Comparison of ENCODE assay signal across 24 cellular contexts in genomic region chr6:42366011-42366705, GRCh38.
A peak's percentile ranks its signal among the peaks of the same experiment; 100 is the strongest.
DNase-seq lines count a peak whose midpoint lies in the region; ATAC-seq, FAIRE-seq and TF ChIP-seq lines count a peak whose summit lies in the region.
"Had no signal": no experiment of that assay in that cellular context is flagged by ENCODE, and none has a peak within 500 bp of the region (broad histone marks: within the 10 kb centered on the region; RNA-seq: fewer than 3 reads in every experiment).

No MANE protein-coding gene starts in this region.

- H3K9me2 ChIP-seq in Karpas-422 (replicated peaks; ENCODE audit: insufficient read depth, low read length) = no peaks in the 10 kb centered on the region

- 76% methylated on average over 5 of the region's 5 CpGs for WGBS in GM12878 (ENCODE audit: insufficient coverage, insufficient replicate concordance, low lambda C conversion rate, missing lambda C conversion rate)
- WGBS in spleen, 5 donors = 74 to 87% (median 79%) methylated on average over 5 of the region's 5 CpGs

- intact Hi-C loops in activated CD4-positive, alpha-beta T cell treated with anti-CD3 and anti-CD28 coated beads for 36 hours (cut with DNase I, micrococcal nuclease) = no loop called here
- intact Hi-C loops in GM12878 (cut with micrococcal nuclease; ENCODE audit: unreplicated experiment) (loop anchor here (5.0 kb wide), 1 partner anchor 86 kb away; the partner anchor contains the start of gene TRERF1), spleen (cut with DNase I; ENCODE audit: low total_unique reads) (no loop called here)

- POLR2A ChIA-PET in activated CD4-positive, alpha-beta T cell treated with anti-CD3 and anti-CD28 coated beads for 36 hours (lab: Charles Lee) = interaction anchor here (0.9 to 2.5 kb wide), 2 partner anchors 24 to 73 kb away, joined by 3 to 10 read pairs; no protein-coding TSS in a partner anchor
- POLR2A ChIA-PET in GM12878 (lab: Charles Lee) = interaction anchor here (0.6 to 2.8 kb wide), 6 partner anchors 16 to 185 kb away, joined by 3 to 12 read pairs (median 4); no protein-coding TSS in a partner anchor

- no peak for TF ChIP-seq EP300 in GM12878 (IDR thresholded peaks at IDR 0.05; ENCODE audit: borderline replicate concordance in 1 of 2, control insufficient read depth in 1 of 2, low read depth in 2 of 2, low read length in 2 of 2)

- in situ Hi-C loops in GM12878 (cut with MboI) = no loop called here

- no peak for ATAC-seq in activated CD4-positive, alpha-beta T cell treated with anti-CD3 and anti-CD28 coated beads for 36 hours
- ATAC-seq in GM12878 (no peak), GM21381 (IDR thresholded peaks at IDR 0.05; ENCODE audit: unreplicated experiment) (no peak)
- ATAC-seq: A549, HCT116, Right ventricle myocardium inferior had no signal

- H3K36me3 ChIP-seq in Karpas-422 (ENCODE audit: insufficient read depth, low read length) (peaks cover 28% of the 10 kb centered on the region), GM12878 (ENCODE audit: control insufficient read depth in 2 of 2, insufficient read depth in 2 of 2, low read length in 1 of 2) (no peaks in the 10 kb centered on the region), spleen (peaks cover 0 to 17% (median 0%) of the 10 kb centered on the region in 6 donors)
- H3K36me3 ChIP-seq: brain microvascular endothelial cell, ovary had no signal

- no peaks in the 10 kb centered on the region for H4K20me1 ChIP-seq in Karpas-422 (ENCODE audit: insufficient read depth, low read depth, low read length)
- no peaks in the 10 kb centered on the region for H4K20me1 ChIP-seq in GM12878 (ENCODE audit: control insufficient read depth, insufficient read depth)

- FAIRE-seq in GM12878 (lab: Jason Lieb, UNC) = no peak
- FAIRE-seq: A549, G401.6 had no signal

- H3K4me3 Mint-ChIP-seq in activated CD4-positive, alpha-beta T cell treated with anti-CD3 and anti-CD28 coated beads for 36 hours = no peak overlapping the region
- H3K4me3 Mint-ChIP-seq: mesothelial cell of epicardium had no signal

- H2AFZ ChIP-seq in Karpas-422 (ENCODE audit: low read length) (no peak overlapping the region), GM12878 (ENCODE audit: control insufficient read depth, low read depth, low read length) (no peak overlapping the region)

- H3K27me3 Mint-ChIP-seq in activated CD4-positive, alpha-beta T cell treated with anti-CD3 and anti-CD28 coated beads for 36 hours = no peaks in the 10 kb centered on the region

- H3K4me3 ChIP-seq in Karpas-422 (ENCODE audit: low read length) = no peak overlapping the region
- peak overlapping the region; percentile 35; the same call in 1 of the 2 replicates for H3K4me3 ChIP-seq in GM12878
- peak overlapping the region in 1 of 8 donors; percentile 55 for H3K4me3 ChIP-seq in spleen
- H3K4me3 ChIP-seq: A549, ovary, tibial nerve had no signal

- H3K79me2 ChIP-seq in Karpas-422 (ENCODE audit: low read length) (peaks cover 100% of the 10 kb centered on the region), GM12878 (ENCODE audit: control insufficient read depth, insufficient read depth, low read length) (peaks cover 14% of the 10 kb centered on the region)

- DNase-seq in activated CD4-positive, alpha-beta T cell treated with anti-CD3 and anti-CD28 coated beads for 36 hours = no peak
- DNase-seq in activated CD4-positive, alpha-beta T cell treated with anti-CD3 and anti-CD28 coated beads, Interleukin-2, amount 50 U/mL, for 48 hours = no peak
- DNase-seq in Karpas-422 = no peak
- DNase-seq in GM12878 (ENCODE audit: low read depth, low spot score) = no peak
- no peak for DNase-seq in spleen
- DNase-seq in medulla oblongata (ENCODE audit: extremely low spot score) = no peak
- DNase-seq in NCI-H69 (lab: John Stamatoyannopoulos, UW) = no peak
- DNase-seq: brain microvascular endothelial cell; Calu3; dorsolateral prefrontal cortex; head of caudate nucleus; islet precursor cell; MV-4-11; ovary; stimulated activated CD4-positive, alpha-beta T cell treated with anti-CD3 and anti-CD28 coated beads, Interleukin-4, amount 100 ng/mL, for 1 hour; stimulated activated CD8-positive, alpha-beta memory T cell treated with anti-CD3 and anti-CD28 coated beads, Interleukin-4, amount 100 ng/mL, for 48 hours; T1000 had no signal

- peak overlapping the region; percentile 77 for H3K27ac Mint-ChIP-seq in activated CD4-positive, alpha-beta T cell treated with anti-CD3 and anti-CD28 coated beads for 36 hours
- H3K27ac Mint-ChIP-seq: mesothelial cell of epicardium had no signal

- peaks cover 66% of the 10 kb centered on the region for H3K4me1 Mint-ChIP-seq in activated CD4-positive, alpha-beta T cell treated with anti-CD3 and anti-CD28 coated beads for 36 hours

- H3K4me1 ChIP-seq in Karpas-422 (ENCODE audit: low read length) (peaks cover 46% of the 10 kb centered on the region), GM12878 (ENCODE audit: control insufficient read depth, insufficient read depth, low read length) (peaks cover 52% of the 10 kb centered on the region), spleen (peaks cover 18 to 79% (median 60%) of the 10 kb centered on the region in 6 donors)

- TF ChIP-seq CTCF in GM12878 (IDR thresholded peaks at IDR 0.05 in 2 of 3, conservative IDR thresholded peaks at IDR 0.05 in 1 of 3; ENCODE audit: control insufficient read depth in 2 of 3, extremely low read depth in 1 of 3, insufficient read depth in 1 of 3, low read depth in 3 of 3, low read length in 3 of 3) = no peak
- no peak for TF ChIP-seq CTCF in spleen (IDR thresholded peaks at IDR 0.05 in 8 of 11, conservative IDR thresholded peaks at IDR 0.05 in 3 of 11)

- no peak for TF ChIP-seq POLR2A in GM12878 (IDR thresholded peaks at IDR 0.05; ENCODE audit: low read depth, low read length)
- no peak for TF ChIP-seq POLR2A in spleen (IDR thresholded peaks at IDR 0.05)

- no peaks in the 10 kb centered on the region for H3K27me3 ChIP-seq in Karpas-422 (ENCODE audit: low read length)
- H3K27me3 ChIP-seq in GM12878 (replicated peaks in 1 of 2; ENCODE audit: control insufficient read depth in 2 of 2, insufficient read depth in 2 of 2, low read length in 1 of 2) = no peaks in the 10 kb centered on the region
- no peaks in the 10 kb centered on the region for H3K27me3 ChIP-seq in spleen (replicated peaks in 1 of 7)
- H3K27me3 ChIP-seq: brain microvascular endothelial cell, dorsolateral prefrontal cortex, ovary, tibial nerve had no signal

- H3K9ac ChIP-seq in Karpas-422 (ENCODE audit: low read length) = peak overlapping the region; percentile 57; the same call in 1 of the 2 replicates
- peak overlapping the region; percentile 30; the same call in 1 of the 2 replicates for H3K9ac ChIP-seq in GM12878 (ENCODE audit: control insufficient read depth, insufficient read depth, low read length)

- CTCF ChIA-PET in activated CD4-positive, alpha-beta T cell treated with anti-CD3 and anti-CD28 coated beads for 36 hours (lab: Charles Lee) = interaction anchor here (0.6 to 2.4 kb wide), 7 partner anchors 15 to 245 kb away, joined by 3 to 9 read pairs (median 4); partner anchors contain the start of gene UBR2
- CTCF ChIA-PET in GM12878 (lab: Yijun Ruan, JAX) = interaction anchor here (1.0 to 3.2 kb wide), 7 partner anchors 33 to 181 kb away, joined by 3 to 20 read pairs (median 3); no protein-coding TSS in a partner anchor

- no peak for TF ChIP-seq RAD21 in GM12878 (IDR thresholded peaks at IDR 0.05; ENCODE audit: insufficient read depth, low read depth, low read length)

- RAD21 ChIA-PET in GM12878 (lab: Charles Lee; ENCODE audit: unreplicated experiment) = interaction anchor here (1.0 to 5.1 kb wide), 11 partner anchors 12 to 181 kb away, joined by 3 to 54 read pairs (median 6); partner anchors contain the start of gene TRERF1

- no peaks in the 10 kb centered on the region for H3K9me3 ChIP-seq in Karpas-422 (ENCODE audit: low read length)
- no peaks in the 10 kb centered on the region; the same call in 2 of the 3 replicates for H3K9me3 ChIP-seq in GM12878 (replicated peaks; ENCODE audit: control insufficient read depth, insufficient read depth, low read length)
- H3K9me3 ChIP-seq in spleen = no peaks in the 10 kb centered on the region
- H3K9me3 ChIP-seq: A549, ovary, tibial nerve had no signal

- H3K27ac ChIP-seq in Karpas-422 (ENCODE audit: low read length) = peak overlapping the region; percentile 75
- peak overlapping the region; percentile 82 for H3K27ac ChIP-seq in GM12878 (ENCODE audit: control insufficient read depth, insufficient read depth)
- peak overlapping the region in 7 of 8 donors; percentile 81 to 97 (median 89) for H3K27ac ChIP-seq in spleen
- H3K27ac ChIP-seq: A549, brain microvascular endothelial cell, ovary had no signal

- BruUV-seq in GM12878 (replicated peaks; lab: Mats Ljungman, UMichigan) = no TSS peak

- SMC1A ChIA-PET in GM12878 (lab: Charles Lee; ENCODE audit: uncharacterized antibody, unreplicated experiment) = interaction anchor here (0.6 to 4.5 kb wide), 14 partner anchors 11 to 181 kb away, joined by 3 to 65 read pairs (median 6); partner anchors contain the start of gene TRERF1

- H3K4me2 ChIP-seq in Karpas-422 (ENCODE audit: low read depth, low read length, poor library complexity, severe bottlenecking) (no peak overlapping the region), GM12878 (ENCODE audit: control insufficient read depth, insufficient read depth) (peak overlapping the region; percentile 85)
- H3K4me2 ChIP-seq: A549 had no signal

- H3K36me3 Mint-ChIP-seq in activated CD4-positive, alpha-beta T cell treated with anti-CD3 and anti-CD28 coated beads for 36 hours (ENCODE audit: low read depth) = peaks cover 16% of the 10 kb centered on the region

- no peaks in the 10 kb centered on the region for H3K9me3 Mint-ChIP-seq in activated CD4-positive, alpha-beta T cell treated with anti-CD3 and anti-CD28 coated beads for 36 hours (ENCODE audit: low read depth)
- H3K9me3 Mint-ChIP-seq: mesothelial cell of epicardium had no signal

TF ChIP-seq in GM12878, 131 proteins besides CTCF, POLR2A, EP300 and RAD21:
- TF ChIP-seq SPI1 (IDR thresholded peaks at IDR 0.05; ENCODE audit: borderline replicate concordance, insufficient read depth, low read depth, low read length) (no peak), RUNX3 (IDR thresholded peaks at IDR 0.05; ENCODE audit: low read length) (no peak), CHD1 (IDR thresholded peaks at IDR 0.05; ENCODE audit: low read depth, low read length) (no peak), HDAC6 (IDR thresholded peaks at IDR 0.05; ENCODE audit: unreplicated experiment) (no peak), RFX5 (IDR thresholded peaks at IDR 0.05; ENCODE audit: low read depth, low read length) (no peak), ZNF622 (IDR thresholded peaks at IDR 0.05) (no peak), TCF3 (IDR thresholded peaks at IDR 0.05; ENCODE audit: borderline replicate concordance, insufficient read depth, low read depth, low read length) (no peak), MEF2B (IDR thresholded peaks at IDR 0.05; ENCODE audit: partially characterized antibody, poor library complexity, severe bottlenecking) (no peak)
- TF ChIP-seq, protein P1, sequence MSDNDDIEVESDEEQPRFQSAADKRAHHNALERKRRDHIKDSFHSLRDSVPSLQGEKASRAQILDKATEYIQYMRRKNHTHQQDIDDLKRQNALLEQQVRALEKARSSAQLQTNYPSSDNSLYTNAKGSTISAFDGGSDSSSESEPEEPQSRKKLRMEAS (IDR thresholded peaks at IDR 0.05; ENCODE audit: low read depth, low read length) = no peak
